In the genomic region with DNA sequence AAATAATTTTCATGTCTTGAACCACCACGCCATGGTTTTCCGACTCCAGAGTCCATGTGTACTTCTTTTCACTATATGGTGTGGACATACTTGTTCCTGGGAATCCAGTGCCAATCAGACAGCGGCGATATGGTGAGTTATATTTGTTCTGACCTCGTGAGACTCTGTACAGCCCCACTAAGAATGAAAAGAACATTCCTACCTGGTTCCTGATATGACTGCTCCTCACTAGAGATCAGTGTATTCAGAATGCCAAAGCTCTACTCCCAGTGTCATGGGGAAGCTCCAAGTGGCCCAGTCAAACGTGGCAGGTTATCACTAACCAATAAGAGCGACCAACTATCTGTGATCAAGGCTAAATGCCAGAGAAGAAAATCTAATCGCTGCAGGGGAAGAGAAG, we compare ENCODE assay signal across 33 cellular contexts. TPM values are rescaled to one million over a fixed set of nuclear protein-coding genes. Genes with fewer than 3 reads are reported as not detected.
"Had no signal": no experiment of that assay in that cellular context is flagged by ENCODE, and none has a peak within 500 bp of the region (broad histone marks: within the 10 kb centered on the region; RNA-seq: fewer than 3 reads in every experiment).

No MANE protein-coding gene starts in this region.

- H3K36me3 Mint-ChIP-seq: activated CD4-positive, alpha-beta memory T cell treated with anti-CD3 and anti-CD28 coated beads for 36 hours; activated CD8-positive, alpha-beta memory T cell treated with anti-CD3 and anti-CD28 coated beads, Interleukin-2, amount 10 ng/mL, durations not matched to agents 7 days and 5 days; activated naive CD4-positive, alpha-beta T cell treated with anti-CD3 and anti-CD28 coated beads, Interleukin-2, amount 10 ng/mL, durations not matched to agents 7 days and 5 days; activated naive CD4-positive, alpha-beta T cell treated with anti-CD3 and anti-CD28 coated beads, Interleukin-2, amount 50 U/mL, for 72 hours; activated naive CD8-positive, alpha-beta T cell treated with anti-CD3 and anti-CD28 coated beads, Interleukin-2, amount 10 ng/mL, durations not matched to agents 7 days and 5 days had no signal

- ATAC-seq: activated CD4-positive, alpha-beta T cell treated with anti-CD3 and anti-CD28 coated beads for 36 hours; activated CD8-positive, alpha-beta memory T cell treated with anti-CD3 and anti-CD28 coated beads, Interleukin-2, amount 10 ng/mL, durations not matched to agents 7 days and 5 days; activated CD8-positive, alpha-beta T cell treated with anti-CD3 and anti-CD28 coated beads, Interleukin-2, amount 10 ng/mL, durations not matched to agents 7 days and 5 days; activated naive CD4-positive, alpha-beta T cell treated with anti-CD3 and anti-CD28 coated beads, Interleukin-2, amount 50 U/mL, for 72 hours; effector memory CD8-positive, alpha-beta T cell; gastroesophageal sphincter; T-helper 17 cell had no signal

- H3K4me3 ChIP-seq: ascending aorta, esophagus squamous epithelium, gastroesophageal sphincter had no signal

- H3K9me3 Mint-ChIP-seq: activated CD4-positive, alpha-beta memory T cell treated with anti-CD3 and anti-CD28 coated beads for 36 hours; activated CD4-positive, alpha-beta T cell treated with anti-CD3 and anti-CD28 coated beads, Interleukin-2, amount 10 ng/mL, durations not matched to agents 24 days and 14 days; activated naive CD4-positive, alpha-beta T cell treated with anti-CD3 and anti-CD28 coated beads, Interleukin-2, amount 10 ng/mL, durations not matched to agents 7 days and 5 days; activated naive CD4-positive, alpha-beta T cell treated with anti-CD3 and anti-CD28 coated beads, Interleukin-2, amount 50 U/mL, for 72 hours; activated naive CD8-positive, alpha-beta T cell treated with anti-CD3 and anti-CD28 coated beads, Interleukin-2, amount 10 ng/mL, durations not matched to agents 7 days and 5 days; activated T-helper 1 cell treated with anti-CD3 and anti-CD28 coated beads, Interleukin-12 subunit alpha, Interleukin-12 subunit beta, Interleukin-2, Interleukin-4 antibody, amounts not matched to agents 30 ng/mL and 10 ng/mL and 1 ng/mL, durations not matched to agents 14 hours and 24 hours and 36 hours; activated T-helper 2 cell treated with anti-CD3 and anti-CD28 coated beads, Interferon-gamma antibody, Interleukin-2, Interleukin-4, amounts not matched to agents 10 μg/mL and 5 μg/mL and 100 μg/mL, durations not matched to agents 14 hours and 24 hours and 36 hours; effector memory CD8-positive, alpha-beta T cell had no signal

- H3K27ac Mint-ChIP-seq: activated CD4-positive, alpha-beta memory T cell treated with anti-CD3 and anti-CD28 coated beads for 36 hours; activated CD4-positive, alpha-beta T cell treated with anti-CD3 and anti-CD28 coated beads for 36 hours; activated CD4-positive, alpha-beta T cell treated with anti-CD3 and anti-CD28 coated beads, Interleukin-2, amount 10 ng/mL, durations not matched to agents 24 days and 14 days; activated CD8-positive, alpha-beta memory T cell treated with anti-CD3 and anti-CD28 coated beads, Interleukin-2, amount 10 ng/mL, durations not matched to agents 7 days and 5 days; activated CD8-positive, alpha-beta T cell treated with anti-CD3 and anti-CD28 coated beads, Interleukin-2, amount 10 ng/mL, durations not matched to agents 7 days and 5 days; activated naive CD4-positive, alpha-beta T cell treated with anti-CD3 and anti-CD28 coated beads, Interleukin-2, amount 10 ng/mL, durations not matched to agents 7 days and 5 days; activated naive CD8-positive, alpha-beta T cell treated with anti-CD3 and anti-CD28 coated beads, Interleukin-2, amount 10 ng/mL, durations not matched to agents 7 days and 5 days; activated T-helper 1 cell treated with anti-CD3 and anti-CD28 coated beads, Interleukin-12 subunit alpha, Interleukin-12 subunit beta, Interleukin-2, Interleukin-4 antibody, amounts not matched to agents 30 ng/mL and 10 ng/mL and 1 ng/mL, durations not matched to agents 14 hours and 24 hours and 36 hours; activated T-helper 2 cell treated with anti-CD3 and anti-CD28 coated beads, Interferon-gamma antibody, Interleukin-2, Interleukin-4, amounts not matched to agents 10 μg/mL and 5 μg/mL and 100 μg/mL, durations not matched to agents 14 hours and 24 hours and 36 hours; brain; effector memory CD8-positive, alpha-beta T cell; T-helper 17 cell had no signal

- H3K27me3 ChIP-seq: ascending aorta, esophagus squamous epithelium, gastroesophageal sphincter had no signal

- H3K4me1 ChIP-seq: ascending aorta, esophagus squamous epithelium, gastroesophageal sphincter had no signal

- H3K36me3 ChIP-seq: ascending aorta, esophagus squamous epithelium, gastroesophageal sphincter had no signal

- H3K27ac ChIP-seq: ascending aorta, esophagus squamous epithelium, gastroesophageal sphincter had no signal

- H3K4me3 Mint-ChIP-seq: activated CD4-positive, alpha-beta memory T cell treated with anti-CD3 and anti-CD28 coated beads for 36 hours; activated CD4-positive, alpha-beta T cell treated with anti-CD3 and anti-CD28 coated beads for 36 hours; activated CD4-positive, alpha-beta T cell treated with anti-CD3 and anti-CD28 coated beads, Interleukin-2, amount 10 ng/mL, durations not matched to agents 24 days and 14 days; activated CD8-positive, alpha-beta memory T cell treated with anti-CD3 and anti-CD28 coated beads, Interleukin-2, amount 10 ng/mL, durations not matched to agents 7 days and 5 days; activated CD8-positive, alpha-beta T cell treated with anti-CD3 and anti-CD28 coated beads, Interleukin-2, amount 10 ng/mL, durations not matched to agents 7 days and 5 days; activated naive CD4-positive, alpha-beta T cell treated with anti-CD3 and anti-CD28 coated beads, Interleukin-2, amount 10 ng/mL, durations not matched to agents 7 days and 5 days; activated naive CD8-positive, alpha-beta T cell treated with anti-CD3 and anti-CD28 coated beads, Interleukin-2, amount 10 ng/mL, durations not matched to agents 7 days and 5 days; activated T-helper 1 cell treated with anti-CD3 and anti-CD28 coated beads, Interleukin-12 subunit alpha, Interleukin-12 subunit beta, Interleukin-2, Interleukin-4 antibody, amounts not matched to agents 30 ng/mL and 10 ng/mL and 1 ng/mL, durations not matched to agents 14 hours and 24 hours and 36 hours; brain; effector memory CD8-positive, alpha-beta T cell; T-helper 17 cell had no signal

- H3K9me3 ChIP-seq: ascending aorta, esophagus squamous epithelium, gastroesophageal sphincter had no signal

- DNase-seq: activated CD4-positive, alpha-beta memory T cell treated with anti-CD3 and anti-CD28 coated beads for 36 hours; activated CD4-positive, alpha-beta T cell treated with anti-CD3 and anti-CD28 coated beads for 36 hours; activated CD4-positive, alpha-beta T cell treated with anti-CD3 and anti-CD28 coated beads, Interleukin-2, amount 10 ng/mL, durations not matched to agents 24 days and 14 days; activated CD4-positive, CD25-positive, alpha-beta regulatory T cell; activated CD4-positive, CD25-positive, alpha-beta regulatory T cell treated with anti-CD3 and anti-CD28 coated beads, Interleukin-2, amount 50 U/mL, for 72 hours; activated CD8-positive, alpha-beta memory T cell treated with anti-CD3 and anti-CD28 coated beads, Interleukin-2, amount 10 ng/mL, durations not matched to agents 7 days and 5 days; activated CD8-positive, alpha-beta memory T cell treated with anti-CD3 and anti-CD28 coated beads, Interleukin-2, amount 50 U/mL, for 4 hours; activated CD8-positive, alpha-beta T cell treated with anti-CD3 and anti-CD28 coated beads, Interleukin-2, amount 10 ng/mL, durations not matched to agents 7 days and 5 days; activated gamma-delta T cell; activated naive CD4-positive, alpha-beta T cell; activated naive CD4-positive, alpha-beta T cell treated with anti-CD3 and anti-CD28 coated beads, Interleukin-2, amount 10 ng/mL, durations not matched to agents 7 days and 5 days; activated naive CD8-positive, alpha-beta T cell treated with anti-CD3 and anti-CD28 coated beads, Interleukin-2, amount 10 ng/mL, durations not matched to agents 7 days and 5 days; activated T-cell treated with anti-CD3 and anti-CD28 coated beads, Interleukin-2, amount 50 U/mL, for 1 hour; activated T-cell treated with anti-CD3 and anti-CD28 coated beads, Interleukin-2, amount 50 U/mL, for 48 hours; caudate nucleus; cortex of kidney; dermis blood vessel endothelial cell; effector CD4-positive, alpha-beta T cell; effector memory CD8-positive, alpha-beta T cell; esophagus squamous epithelium; foreskin melanocyte; head of caudate nucleus; T-helper 1 cell; T-helper 17 cell had no signal

- FAIRE-seq: bronchial epithelial cell, colon had no signal

- H3K27me3 Mint-ChIP-seq: activated CD4-positive, alpha-beta memory T cell treated with anti-CD3 and anti-CD28 coated beads for 36 hours; activated CD4-positive, alpha-beta T cell treated with anti-CD3 and anti-CD28 coated beads for 36 hours; activated naive CD4-positive, alpha-beta T cell treated with anti-CD3 and anti-CD28 coated beads, Interleukin-2, amount 10 ng/mL, durations not matched to agents 7 days and 5 days; brain had no signal

RNA-seq across cellular contexts. Expression of a gene that starts 6.1 kb away (rescaled TPM):
- total RNA-seq: activated CD8-positive, alpha-beta memory T cell treated with anti-CD3 and anti-CD28 coated beads, Interleukin-2, amount 10 ng/mL, durations not matched to agents 7 days and 5 days; ascending aorta; fibroblast of lung had no signal
